Comparison of ENCODE assay signal across 1 cellular context in genomic region chr1:94962745-94963265, GRCh38.
TF ChIP-seq lines count a peak whose summit lies in the region.

No MANE protein-coding gene starts in this region.

TF ChIP-seq in HepG2, 621 proteins besides CTCF, POLR2A, EP300 and RAD21 (continued from another document and continues in another):
- TF ChIP-seq ZNF850 (CRISPR knock-in tag; conservative IDR thresholded peaks at IDR 0.05) (no peak), GMEB1 (CRISPR knock-in tag; IDR thresholded peaks at IDR 0.05; ENCODE audit: borderline replicate concordance) (no peak), EEA1 (CRISPR knock-in tag; IDR thresholded peaks at IDR 0.05; ENCODE audit: borderline replicate concordance) (no peak), ZNF772 (CRISPR knock-in tag; IDR thresholded peaks at IDR 0.05) (peak; percentile 61; the same call in 1 of the 2 replicates), STAT6 (CRISPR knock-in tag; IDR thresholded peaks at IDR 0.05; ENCODE audit: borderline replicate concordance) (no peak), HDAC1 (CRISPR knock-in tag; IDR thresholded peaks at IDR 0.05) (peak; percentile 74), ZBTB43 (CRISPR knock-in tag; conservative IDR thresholded peaks at IDR 0.05) (no peak), ZNF883 (CRISPR knock-in tag; IDR thresholded peaks at IDR 0.05; ENCODE audit: not compliant biosample characterization) (no peak), MTA1 (CRISPR knock-in tag; IDR thresholded peaks at IDR 0.05; ENCODE audit: borderline replicate concordance) (no peak), KLF15 (CRISPR knock-in tag; IDR thresholded peaks at IDR 0.05; ENCODE audit: borderline replicate concordance) (no peak), TBX2 (CRISPR knock-in tag; IDR thresholded peaks at IDR 0.05; ENCODE audit: borderline replicate concordance) (peak; percentile 80), CC2D1A (CRISPR knock-in tag; IDR thresholded peaks at IDR 0.05) (no peak), RFXAP (CRISPR knock-in tag; IDR thresholded peaks at IDR 0.05; ENCODE audit: borderline replicate concordance) (0 out of 2 replicates have a peak, but pooled peaks have one; percentile 69), E2F1 (CRISPR knock-in tag; IDR thresholded peaks at IDR 0.05) (no peak), JUND (CRISPR knock-in tag; IDR thresholded peaks at IDR 0.05) (no peak), CHD4 (IDR thresholded peaks at IDR 0.05; ENCODE audit: borderline replicate concordance, low read length) (no peak), ZBTB33 (CRISPR knock-in tag; IDR thresholded peaks at IDR 0.05) (peak; percentile 55; the same call in 1 of the 2 replicates), ZNF20 (CRISPR knock-in tag; IDR thresholded peaks at IDR 0.05) (no peak), ZNF274 (CRISPR knock-in tag; IDR thresholded peaks at IDR 0.05) (no peak), ZNF430 (CRISPR knock-in tag; IDR thresholded peaks at IDR 0.05) (no peak), CREB1 (IDR thresholded peaks at IDR 0.05) (peak; percentile 70), CREB1 (CRISPR knock-in tag; IDR thresholded peaks at IDR 0.05) (peak; percentile 84), TEAD3 (CRISPR knock-in tag; optimal IDR thresholded peaks at IDR 0.05; ENCODE audit: borderline replicate concordance) (peak; percentile 62), MIER2 (CRISPR knock-in tag; IDR thresholded peaks at IDR 0.05) (no peak), TRAFD1 (CRISPR knock-in tag; IDR thresholded peaks at IDR 0.05; ENCODE audit: borderline replicate concordance) (no peak), ZNF263 (CRISPR knock-in tag; IDR thresholded peaks at IDR 0.05) (no peak), ZNF569 (CRISPR knock-in tag; IDR thresholded peaks at IDR 0.05; ENCODE audit: borderline replicate concordance) (no peak), ZSCAN29 (CRISPR knock-in tag; conservative IDR thresholded peaks at IDR 0.05) (0 out of 2 replicates have a peak, but pooled peaks have one; percentile 29), GATAD1 (CRISPR knock-in tag; IDR thresholded peaks at IDR 0.05) (peak; percentile 56; the same call in 1 of the 2 replicates), ZNF101 (CRISPR knock-in tag; IDR thresholded peaks at IDR 0.05; ENCODE audit: borderline replicate concordance, low read depth) (no peak), TCF7 (IDR thresholded peaks at IDR 0.05; ENCODE audit: low read depth) (peak; percentile 77), SNAPC5 (CRISPR knock-in tag; IDR thresholded peaks at IDR 0.05; ENCODE audit: borderline replicate concordance) (no peak), MTA3 (CRISPR knock-in tag; IDR thresholded peaks at IDR 0.05) (no peak), CBX1 (IDR thresholded peaks at IDR 0.05; ENCODE audit: low read depth) (no peak), ZFY (CRISPR knock-in tag; IDR thresholded peaks at IDR 0.05) (no peak), CERS6 (CRISPR knock-in tag; IDR thresholded peaks at IDR 0.05) (no peak), PRPF4 (IDR thresholded peaks at IDR 0.05; ENCODE audit: low read depth, low read length, poor library complexity, severe bottlenecking) (no peak), ZBTB20 (CRISPR knock-in tag; IDR thresholded peaks at IDR 0.05; ENCODE audit: borderline replicate concordance, low read depth) (no peak), KLF16 (CRISPR knock-in tag; IDR thresholded peaks at IDR 0.05) (peak in 1 of 2 experiments; percentile 73; a peak in 1 of 4 replicates), RBM39 (IDR thresholded peaks at IDR 0.05; ENCODE audit: low read depth, low read length, poor library complexity, severe bottlenecking) (no peak), ZFP82 (CRISPR knock-in tag; IDR thresholded peaks at IDR 0.05; ENCODE audit: borderline replicate concordance) (no peak), ZNF660 (CRISPR knock-in tag; IDR thresholded peaks at IDR 0.05; ENCODE audit: borderline replicate concordance, low read depth) (no peak), HINFP (CRISPR knock-in tag; IDR thresholded peaks at IDR 0.05; ENCODE audit: low read depth) (no peak), TEAD2 (CRISPR knock-in tag; IDR thresholded peaks at IDR 0.05) (no peak), ZNF343 (CRISPR knock-in tag; IDR thresholded peaks at IDR 0.05) (0 out of 2 replicates have a peak, but pooled peaks have one; percentile 48), DNMT1 (CRISPR knock-in tag; IDR thresholded peaks at IDR 0.05) (no peak), ELF4 (CRISPR knock-in tag; IDR thresholded peaks at IDR 0.05; ENCODE audit: borderline replicate concordance) (no peak), ZNF446 (CRISPR knock-in tag; IDR thresholded peaks at IDR 0.05) (no peak), IKZF5 (CRISPR knock-in tag; IDR thresholded peaks at IDR 0.05) (peak; percentile 69)
